In the genomic region with DNA sequence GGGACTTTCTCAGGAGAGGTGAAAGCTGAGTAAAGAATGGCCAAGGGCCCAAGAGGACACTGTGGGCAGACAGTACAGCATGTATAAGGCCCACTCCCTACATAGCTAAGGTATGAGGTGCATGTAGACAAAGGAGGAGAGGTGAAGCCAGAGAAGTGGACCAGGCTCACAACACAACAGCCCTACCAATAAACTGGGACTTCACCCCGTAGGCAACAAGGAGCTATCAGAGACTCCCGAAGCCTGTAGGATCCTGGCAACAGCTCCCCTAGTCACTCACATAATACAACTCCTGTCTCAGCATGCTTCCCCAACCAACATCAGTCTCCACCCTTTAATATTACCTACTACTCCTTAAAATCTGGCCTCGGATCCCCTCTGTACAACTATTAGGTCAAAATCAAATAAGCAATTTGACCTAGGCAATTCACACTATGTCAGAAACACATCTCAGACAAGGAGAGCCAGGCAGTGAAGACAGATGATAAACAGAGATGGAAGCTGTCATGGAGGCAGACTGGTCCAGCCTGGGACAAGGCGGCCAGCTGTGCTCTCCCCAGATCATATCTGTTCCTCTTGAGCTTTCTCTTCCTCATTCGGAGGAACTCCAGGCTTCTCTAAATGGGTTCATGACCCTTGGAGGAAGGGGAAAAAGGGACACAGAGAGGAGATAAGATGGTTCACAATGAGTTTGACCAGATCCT, we compare ENCODE assay signal across 8 cellular contexts. TPM values are rescaled to one million over a fixed set of nuclear protein-coding genes. Genes with fewer than 3 reads are reported as not detected.
DNase-seq lines count a peak whose midpoint lies in the region; TF ChIP-seq lines count a peak whose summit lies in the region.

No MANE protein-coding gene starts in this region.

- peaks cover 11 to 18% (median 13%) of the 10 kb centered on the region in 3 donors for H3K4me1 Mint-ChIP-seq in IgD-negative memory B cell

- no peak for TF ChIP-seq CTCF in AG09309 (IDR thresholded peaks at IDR 0.05; ENCODE audit: control insufficient read depth, insufficient read depth, low read depth, low read length, missing control alignments)

- H3K4me3 Mint-ChIP-seq in IgD-negative memory B cell, result peak overlapping the region; percentile 80 to 90 (median 90)

- no peak overlapping the region for H2BK15ac ChIP-seq in mesendoderm (replicated peaks; ENCODE audit: low read depth)

- no peaks in the 10 kb centered on the region for H3K9me3 Mint-ChIP-seq in IgD-negative memory B cell

- H3K27me3 ChIP-seq in adipocyte (replicated peaks; ENCODE audit: control insufficient read depth, insufficient read depth, low read length) (no peaks in the 10 kb centered on the region), mesendoderm (ENCODE audit: insufficient read depth, low read length, poor library complexity) (no peaks in the 10 kb centered on the region)

- no peak overlapping the region for H2AK5ac ChIP-seq in mesendoderm (ENCODE audit: low read length)

- H3K4me1 ChIP-seq in adipocyte (ENCODE audit: control insufficient read depth, insufficient read depth, low read length), result peaks cover 16% of the 10 kb centered on the region
- H3K4me1 ChIP-seq in mesendoderm (ENCODE audit: control insufficient read depth, low read depth, low read length), result peaks cover 10% of the 10 kb centered on the region

- H3K36me3 Mint-ChIP-seq in IgD-negative memory B cell, result peaks cover 2% of the 10 kb centered on the region

- H3K4ac ChIP-seq in mesendoderm (ENCODE audit: low read depth, low read length), result no peak overlapping the region

- H3K27ac Mint-ChIP-seq in IgD-negative memory B cell, result peak overlapping the region; percentile 8 to 82 (median 50)

- peaks cover 41% of the 10 kb centered on the region for H3K79me2 ChIP-seq in mesendoderm (ENCODE audit: control insufficient read depth, insufficient read depth, low read length)

- H4K5ac ChIP-seq in mesendoderm (ENCODE audit: low read length), result no peak overlapping the region

- peak overlapping the region; percentile 37 for H3K4me2 ChIP-seq in mesendoderm (ENCODE audit: low read length)

- no peak overlapping the region for H2BK5ac ChIP-seq in mesendoderm (ENCODE audit: low read length)

- H3K56ac ChIP-seq in mesendoderm (ENCODE audit: low read length), result peak overlapping the region; percentile 99

- no CpG with 5 or more reads among the region's 5 CpGs for WGBS in mesendoderm (ENCODE audit: extremely low coverage, insufficient coverage, low lambda C conversion rate)

- H3K27me3 Mint-ChIP-seq in IgD-negative memory B cell, result no peaks in the 10 kb centered on the region

- peaks cover 20% of the 10 kb centered on the region for H3K79me1 ChIP-seq in mesendoderm (ENCODE audit: low read length)

- DNase-seq in AG09309 (ENCODE audit: low read depth), result no peak
- DNase-seq in adipocyte (ENCODE audit: low read depth), result no peak
- no peak for DNase-seq in mesendoderm
- no peak for DNase-seq in NCI-H146 treated with DMSO at 0.1 percent for 48 hours (lab: John Stamatoyannopoulos, UW; ENCODE audit: unreplicated experiment)
- DNase-seq in GM19238 (ENCODE audit: insufficient read length, low spot score), result no peak
- DNase-seq in NCI-H774 (lab: John Stamatoyannopoulos, UW), result no peak
- DNase-seq in mucosa of gallbladder (ENCODE audit: low spot score), result no peak

- peak overlapping the region; percentile 57 for H3K4me3 ChIP-seq in AG09309 (ENCODE audit: control insufficient read depth, low read depth, low read length)
- peak overlapping the region; percentile 95 for H3K4me3 ChIP-seq in adipocyte (ENCODE audit: low read length)
- H3K4me3 ChIP-seq in mesendoderm (ENCODE audit: low read length), result peak overlapping the region; percentile 91

- no peak overlapping the region for H2BK120ac ChIP-seq in mesendoderm (ENCODE audit: low read depth, low read length)

- H3K9ac ChIP-seq in adipocyte (ENCODE audit: low read length) (peak overlapping the region; percentile 93), mesendoderm (ENCODE audit: low read length) (peak overlapping the region; percentile 94)

- no peak overlapping the region for H3K23ac ChIP-seq in mesendoderm (ENCODE audit: low read length)

- H3K36me3 ChIP-seq in adipocyte (ENCODE audit: control insufficient read depth, insufficient read depth, low read length, severe bottlenecking) (peaks cover 5% of the 10 kb centered on the region), mesendoderm (ENCODE audit: control insufficient read depth, insufficient read depth, low read length) (no peaks in the 10 kb centered on the region)

- no peak overlapping the region for H4K8ac ChIP-seq in mesendoderm (ENCODE audit: low read depth, low read length)

- H3K9me3 ChIP-seq in adipocyte (ENCODE audit: control insufficient read depth, low read length), result no peaks in the 10 kb centered on the region

- no peak overlapping the region for H3K27ac ChIP-seq in mesendoderm (ENCODE audit: low read depth, low read length)

- H3K18ac ChIP-seq in mesendoderm (ENCODE audit: low read length), result no peak overlapping the region

RNA-seq across cellular contexts. Expression of a gene that starts 1.4 kb away (rescaled TPM):
- 5.2 TPM for polyA plus RNA-seq in IgD-negative memory B cell
- 23.7 TPM for polyA plus RNA-seq in mesendoderm (2013, experiment 1 of 2)
- polyA plus RNA-seq in mesendoderm (2013, experiment 2 of 2), result 23.4 TPM
- 8.8 TPM for total RNA-seq in mucosa of gallbladder
